9 cellular contexts compared by ENCODE assay signal in the genomic region with DNA sequence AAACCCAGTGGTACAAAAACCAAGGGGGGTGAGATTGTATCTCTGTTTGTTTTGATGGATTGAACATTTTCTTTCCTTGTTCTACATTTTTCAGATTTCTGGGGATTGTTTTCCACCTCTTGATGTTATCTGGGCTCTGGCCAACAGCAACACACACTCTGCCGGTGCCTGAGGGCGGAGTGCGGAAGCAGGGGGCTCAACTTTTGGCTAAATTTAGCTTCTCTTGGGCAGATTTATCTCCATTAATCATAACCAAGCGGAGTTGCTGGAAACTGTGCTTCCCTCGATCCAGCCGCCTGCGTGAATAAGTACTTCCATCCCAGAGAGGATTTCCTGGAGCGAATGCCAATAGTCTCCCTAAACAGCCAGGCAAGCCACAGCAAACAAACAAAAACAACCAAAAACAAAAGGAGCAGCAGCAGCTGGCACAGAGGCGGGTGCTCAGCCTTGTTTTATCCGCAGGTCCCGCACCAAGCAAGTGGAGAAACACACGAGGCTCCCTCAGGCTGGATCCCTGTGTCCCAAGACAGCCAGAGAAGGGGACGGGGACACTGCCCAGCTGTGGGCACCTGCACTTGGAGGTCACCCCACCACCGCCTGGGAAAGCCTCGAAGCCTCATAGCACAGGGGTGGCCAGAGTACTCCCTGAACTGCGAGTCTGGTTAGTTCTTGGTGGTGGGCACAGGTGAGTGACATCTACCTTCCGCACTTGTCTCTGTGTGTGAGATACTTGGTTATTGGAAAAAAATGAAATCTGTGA.
A peak's percentile ranks its signal among the peaks of the same experiment; 100 is the strongest.
DNase-seq lines count a peak whose midpoint lies in the region; ATAC-seq and TF ChIP-seq lines count a peak whose summit lies in the region.
"Had no signal": no experiment of that assay in that cellular context is flagged by ENCODE, and none has a peak within 500 bp of the region (broad histone marks: within the 10 kb centered on the region; RNA-seq: fewer than 3 reads in every experiment).

No MANE protein-coding gene starts in this region.

- H3K27ac ChIP-seq in GM23248 (no peak overlapping the region), hepatocyte (peak overlapping the region; percentile 3), skeletal muscle tissue (ENCODE audit: low read depth, low read length) (peak overlapping the region; percentile 9)

- H2AFZ ChIP-seq in GM23248 (no peak overlapping the region), hepatocyte (no peak overlapping the region)

- H3K9me3 ChIP-seq in GM23248 (ENCODE audit: low read depth) (peaks cover 2% of the 10 kb centered on the region), adipocyte (ENCODE audit: control insufficient read depth, low read length) (peaks cover 44% of the 10 kb centered on the region), hepatocyte (ENCODE audit: low read depth) (peaks cover 4% of the 10 kb centered on the region), skeletal muscle tissue (ENCODE audit: control insufficient read depth in 3 of 3, low read length in 3 of 3) (peaks cover 2 to 9% (median 9%) of the 10 kb centered on the region in 3 donors)

- H3K36me3 ChIP-seq in GM23248 (ENCODE audit: low read depth) = no peaks in the 10 kb centered on the region
- H3K36me3 ChIP-seq in adipocyte (ENCODE audit: control insufficient read depth, insufficient read depth, low read length, severe bottlenecking) = no peaks in the 10 kb centered on the region
- no peaks in the 10 kb centered on the region for H3K36me3 ChIP-seq in hepatocyte (replicated peaks; ENCODE audit: insufficient read depth, low read depth)
- H3K36me3 ChIP-seq in skeletal muscle tissue (ENCODE audit: control insufficient read depth in 3 of 3, insufficient read depth in 3 of 3, low read length in 3 of 3) = no peaks in the 10 kb centered on the region
- H3K36me3 ChIP-seq: tibial nerve had no signal

- H3K9ac ChIP-seq in GM23248 (no peak overlapping the region), adipocyte (ENCODE audit: low read length) (no peak overlapping the region), skeletal muscle tissue (ENCODE audit: low read depth in 1 of 3, low read length in 3 of 3) (peak overlapping the region in 1 of 3 donors; percentile 45)

- H4K20me1 ChIP-seq in GM23248 (ENCODE audit: insufficient read depth) (no peaks in the 10 kb centered on the region), hepatocyte (ENCODE audit: insufficient read depth, poor library complexity, severe bottlenecking) (no peaks in the 10 kb centered on the region)

- H3K9me2 ChIP-seq in GM23248 (ENCODE audit: insufficient read depth) (no peaks in the 10 kb centered on the region), hepatocyte (replicated peaks; ENCODE audit: insufficient read depth) (no peaks in the 10 kb centered on the region)

- H3K4me2 ChIP-seq in GM23248 (ENCODE audit: unreplicated experiment) = no peak overlapping the region
- H3K4me2 ChIP-seq in hepatocyte = no peak overlapping the region

- H3K27me3 ChIP-seq in GM23248 (replicated peaks; ENCODE audit: insufficient read depth) (no peaks in the 10 kb centered on the region), adipocyte (replicated peaks; ENCODE audit: control insufficient read depth, insufficient read depth, low read length) (peaks cover 19% of the 10 kb centered on the region), hepatocyte (no peaks in the 10 kb centered on the region), skeletal muscle tissue (ENCODE audit: control insufficient read depth in 3 of 3, insufficient read depth in 3 of 3, low read length in 3 of 3) (no peaks in the 10 kb centered on the region)
- H3K27me3 ChIP-seq: tibial nerve had no signal

- no peak for TF ChIP-seq CTCF in hepatocyte (IDR thresholded peaks at IDR 0.05; ENCODE audit: poor library complexity)

- H3K4me1 ChIP-seq in GM23248 (ENCODE audit: insufficient read depth) (no peaks in the 10 kb centered on the region), adipocyte (ENCODE audit: control insufficient read depth, insufficient read depth, low read length) (no peaks in the 10 kb centered on the region), hepatocyte (ENCODE audit: insufficient read depth) (no peaks in the 10 kb centered on the region), skeletal muscle tissue (ENCODE audit: control insufficient read depth in 3 of 3, insufficient read depth in 3 of 3, low read length in 3 of 3) (peaks cover 4 to 6% (median 5%) of the 10 kb centered on the region in 3 donors)

- no peak overlapping the region for H3K4me3 ChIP-seq in GM23248
- H3K4me3 ChIP-seq in adipocyte (ENCODE audit: low read length) = no peak overlapping the region
- no peak overlapping the region for H3K4me3 ChIP-seq in hepatocyte
- H3K4me3 ChIP-seq in skeletal muscle tissue (ENCODE audit: low read length in 3 of 3) = no peak overlapping the region
- H3K4me3 ChIP-seq: tibial nerve had no signal

- no peaks in the 10 kb centered on the region for H3F3A ChIP-seq in GM23248 (ENCODE audit: insufficient read depth)

- WGBS in GM23248 (ENCODE audit: low coverage in 1 of 2, low lambda C conversion rate in 2 of 2, missing lambda C conversion rate in 2 of 2), 2 experiments = 12 to 13% methylated on average over 17 of the region's 17 CpGs
- WGBS in hepatocyte (ENCODE audit: low lambda C conversion rate, missing lambda C conversion rate) = 62% methylated on average over 17 of the region's 17 CpGs

- ATAC-seq in HG03159 (IDR thresholded peaks at IDR 0.05; ENCODE audit: unreplicated experiment) (no peak), GM19397 (IDR thresholded peaks at IDR 0.05; ENCODE audit: unreplicated experiment) (no peak)

- DNase-seq in GM23248 (peak; percentile 19), adipocyte (ENCODE audit: low read depth) (peak; percentile 24), hepatocyte (ENCODE audit: low spot score) (peak; percentile 28), 8988T (no peak)
- DNase-seq in stimulated activated CD4-positive, alpha-beta T cell treated with anti-CD3 and anti-CD28 coated beads, Interleukin-12 subunit alpha, Interleukin-12 subunit beta, amount 100 ng/mL, for 4 hours = no peak

- in situ Hi-C loops in GM23248 (cut with MboI) = no loop called here

- H3K79me2 ChIP-seq in GM23248 (ENCODE audit: insufficient read depth) = no peaks in the 10 kb centered on the region
- H3K79me2 ChIP-seq in hepatocyte = no peaks in the 10 kb centered on the region

Comparison
In these comparisons a context has a peak if more than half of its experiments do, and no peak if none do; other contexts are left out.
1. DNase-seq: peak in GM23248 (single experiment), adipocyte (single experiment) and hepatocyte (single experiment); none in 8988T (single experiment) and stimulated activated CD4-positive, alpha-beta T cell treated with anti-CD3 and anti-CD28 coated beads, Interleukin-12 subunit alpha, Interleukin-12 subunit beta, amount 100 ng/mL, for 4 hours (single experiment).